ENCODE assay signal across 9 cellular contexts in genomic region chr20:1301031-1301529, GRCh38. TPM values are rescaled to one million over a fixed set of nuclear protein-coding genes. Genes with fewer than 3 reads are reported as not detected.
DNase-seq lines count a peak whose midpoint lies in the region; ATAC-seq and TF ChIP-seq lines count a peak whose summit lies in the region.
"Had no signal": no experiment of that assay in that cellular context is flagged by ENCODE, and none has a peak within 500 bp of the region (broad histone marks: within the 10 kb centered on the region; RNA-seq: fewer than 3 reads in every experiment).

No MANE protein-coding gene starts in this region.

- peak; percentile 48 to 76 for ATAC-seq in natural killer cell treated with Interleukin-12 subunit alpha and Interleukin-12 subunit beta and Interleukin-15 and Interleukin-18, amount 100 ng/mL, for 72 hours
- ATAC-seq in natural killer cell (no peak), foreskin keratinocyte (peak; percentile 79), upper lobe of left lung (ENCODE audit: low FRiP score in 2 of 2) (no peak), body of pancreas (no peak), HG03342 (IDR thresholded peaks at IDR 0.05; ENCODE audit: unreplicated experiment) (no peak)

- TF ChIP-seq EP300 in upper lobe of left lung (IDR thresholded peaks at IDR 0.05) = no peak

- H3K4me1 Mint-ChIP-seq in natural killer cell treated with Interleukin-12 subunit alpha and Interleukin-12 subunit beta and Interleukin-15 and Interleukin-18, amount 100 ng/mL, for 72 hours (ENCODE audit: low read depth in 2 of 2) = peaks cover 6 to 9% of the 10 kb centered on the region in 2 donors
- peaks cover 7% of the 10 kb centered on the region in 2 donors for H3K4me1 Mint-ChIP-seq in natural killer cell

- H3K36me3 Mint-ChIP-seq in natural killer cell treated with Interleukin-12 subunit alpha and Interleukin-12 subunit beta and Interleukin-15 and Interleukin-18, amount 100 ng/mL, for 72 hours = no peaks in the 10 kb centered on the region
- no peaks in the 10 kb centered on the region for H3K36me3 Mint-ChIP-seq in natural killer cell
- H3K36me3 Mint-ChIP-seq: CD14-positive monocyte had no signal

- peak overlapping the region; percentile 62 to 88 for H3K27ac Mint-ChIP-seq in natural killer cell treated with Interleukin-12 subunit alpha and Interleukin-12 subunit beta and Interleukin-15 and Interleukin-18, amount 100 ng/mL, for 72 hours
- peak overlapping the region in 1 of 2 donors; percentile 66 for H3K27ac Mint-ChIP-seq in natural killer cell

- peak; percentile 54 for DNase-seq in natural killer cell treated with Interleukin-12 subunit alpha and Interleukin-12 subunit beta and Interleukin-15 and Interleukin-18, amount 100 ng/mL, for 72 hours (ENCODE audit: low spot score)
- no peak for DNase-seq in natural killer cell
- DNase-seq in activated CD8-positive, alpha-beta memory T cell treated with anti-CD3 and anti-CD28 coated beads, Interleukin-2, amount 50 U/mL, for 1 hour (ENCODE audit: extremely low read depth) = peak; percentile 40
- peak; percentile 42 to 80 for DNase-seq in foreskin keratinocyte
- no peak for DNase-seq in middle frontal gyrus (ENCODE audit: extremely low spot score, low spot score)
- DNase-seq in upper lobe of left lung = no peak
- DNase-seq in body of pancreas = no peak

- H3K4me3 ChIP-seq in upper lobe of left lung (no peak overlapping the region), body of pancreas (no peak overlapping the region)

- H3K4me3 Mint-ChIP-seq in natural killer cell treated with Interleukin-12 subunit alpha and Interleukin-12 subunit beta and Interleukin-15 and Interleukin-18, amount 100 ng/mL, for 72 hours = peak overlapping the region; percentile 16
- H3K4me3 Mint-ChIP-seq in natural killer cell = no peak overlapping the region
- H3K4me3 Mint-ChIP-seq: CD14-positive monocyte had no signal

- 63 to 69% methylated on average over 9 of the region's 9 CpGs for WGBS in upper lobe of left lung, 2 donors
- 63 to 81% methylated on average over 9 of the region's 9 CpGs for WGBS in body of pancreas, 2 donors

- no peaks in the 10 kb centered on the region for H3K27me3 ChIP-seq in foreskin keratinocyte
- no peaks in the 10 kb centered on the region for H3K27me3 ChIP-seq in upper lobe of left lung
- no peaks in the 10 kb centered on the region for H3K27me3 ChIP-seq in body of pancreas

- no peak for TF ChIP-seq POLR2A in upper lobe of left lung (IDR thresholded peaks at IDR 0.05)
- no peak for TF ChIP-seq POLR2A in body of pancreas (IDR thresholded peaks at IDR 0.05)

- no peaks in the 10 kb centered on the region for H3K27me3 Mint-ChIP-seq in natural killer cell treated with Interleukin-12 subunit alpha and Interleukin-12 subunit beta and Interleukin-15 and Interleukin-18, amount 100 ng/mL, for 72 hours
- H3K27me3 Mint-ChIP-seq in natural killer cell (ENCODE audit: low read depth in 2 of 2) = peaks cover 0 to 2% of the 10 kb centered on the region in 2 donors

- H3K27ac ChIP-seq in foreskin keratinocyte (no peak overlapping the region), upper lobe of left lung (no peak overlapping the region), body of pancreas (no peak overlapping the region)

- H3K36me3 ChIP-seq in upper lobe of left lung = peaks cover 0 to 26% (median 8%) of the 10 kb centered on the region in 4 donors
- H3K36me3 ChIP-seq in body of pancreas (replicated peaks in 1 of 2; ENCODE audit: insufficient read depth in 1 of 2, low read depth in 2 of 2) = no peaks in the 10 kb centered on the region

- H3K4me1 ChIP-seq in foreskin keratinocyte (peaks cover 8% of the 10 kb centered on the region), upper lobe of left lung (peaks cover 0 to 3% (median 1%) of the 10 kb centered on the region in 4 donors), body of pancreas (no peaks in the 10 kb centered on the region)

- H3K9me3 Mint-ChIP-seq in natural killer cell treated with Interleukin-12 subunit alpha and Interleukin-12 subunit beta and Interleukin-15 and Interleukin-18, amount 100 ng/mL, for 72 hours = no peaks in the 10 kb centered on the region
- H3K9me3 Mint-ChIP-seq in natural killer cell = no peaks in the 10 kb centered on the region
- H3K9me3 Mint-ChIP-seq: CD14-positive monocyte had no signal

- TF ChIP-seq CTCF in natural killer cell (IDR thresholded peaks at IDR 0.05) (no peak), foreskin keratinocyte (conservative IDR thresholded peaks at IDR 0.05) (peak; percentile 1), upper lobe of left lung (IDR thresholded peaks at IDR 0.05) (no peak), body of pancreas (IDR thresholded peaks at IDR 0.05) (no peak)

- H3K9me3 ChIP-seq in upper lobe of left lung (no peaks in the 10 kb centered on the region), body of pancreas (no peaks in the 10 kb centered on the region)

- intact Hi-C loops in natural killer cell (cut with micrococcal nuclease) = no loop called here
- intact Hi-C loops in body of pancreas (cut with DNase I) = no loop called here

RNA-seq across cellular contexts. Expression of gene SDCBP2, which starts 27.9 kb away (rescaled TPM):
- 1 to 10 TPM in 1 of 2 donors, under 1 TPM in 1; 0.89 to 1.5 TPM for total RNA-seq in natural killer cell treated with Interleukin-12 subunit alpha and Interleukin-12 subunit beta and Interleukin-15 and Interleukin-18, amount 100 ng/mL, for 72 hours
- total RNA-seq in natural killer cell (1 to 10 TPM; 2.0 to 2.7 (median 2.6) TPM), foreskin keratinocyte (2.9 and 5.3 TPM in 2 replicates), upper lobe of left lung (10 to 100 TPM in 5 of 6 donors, 1 to 10 TPM in 1; 6.3 to 34.0 (median 15.9) TPM), body of pancreas (10 to 100 TPM; 14.8 to 20.0 TPM)
- 3.8 and 6.3 TPM in 2 replicates for polyA plus RNA-seq in foreskin keratinocyte

RNA-seq across cellular contexts. Expression of gene SNPH, which starts 35.0 kb away (rescaled TPM):
- 1 to 10 TPM; 1.5 to 1.9 TPM for total RNA-seq in natural killer cell treated with Interleukin-12 subunit alpha and Interleukin-12 subunit beta and Interleukin-15 and Interleukin-18, amount 100 ng/mL, for 72 hours
- total RNA-seq in natural killer cell (1 to 10 TPM; 3.1 to 5.9 (median 5.8) TPM), foreskin keratinocyte (4.9 and 6.0 TPM in 2 replicates), upper lobe of left lung (10 to 100 TPM in 1 of 6 donors, 1 to 10 TPM in 5; 1.0 to 17.3 (median 2.4) TPM), body of pancreas (1 to 10 TPM; 3.3 to 3.4 TPM)
- 2.7 and 3.0 TPM in 2 replicates for polyA plus RNA-seq in foreskin keratinocyte

Comparison
In these comparisons a context has a peak if more than half of its experiments do, and no peak if none do; other contexts are left out.
1. ATAC-seq: peak in natural killer cell treated with Interleukin-12 subunit alpha and Interleukin-12 subunit beta and Interleukin-15 and Interleukin-18, amount 100 ng/mL, for 72 hours (2 of 2) and foreskin keratinocyte (single experiment); none in natural killer cell (0 of 3), upper lobe of left lung (0 of 2), body of pancreas (single experiment) and HG03342 (single experiment).
2. DNase-seq: peak in natural killer cell treated with Interleukin-12 subunit alpha and Interleukin-12 subunit beta and Interleukin-15 and Interleukin-18, amount 100 ng/mL, for 72 hours (single experiment), activated CD8-positive, alpha-beta memory T cell treated with anti-CD3 and anti-CD28 coated beads, Interleukin-2, amount 50 U/mL, for 1 hour (single experiment) and foreskin keratinocyte (2 of 2); none in natural killer cell (single experiment), middle frontal gyrus (single experiment), upper lobe of left lung (0 of 2) and body of pancreas (0 of 4).